In the genomic region with DNA sequence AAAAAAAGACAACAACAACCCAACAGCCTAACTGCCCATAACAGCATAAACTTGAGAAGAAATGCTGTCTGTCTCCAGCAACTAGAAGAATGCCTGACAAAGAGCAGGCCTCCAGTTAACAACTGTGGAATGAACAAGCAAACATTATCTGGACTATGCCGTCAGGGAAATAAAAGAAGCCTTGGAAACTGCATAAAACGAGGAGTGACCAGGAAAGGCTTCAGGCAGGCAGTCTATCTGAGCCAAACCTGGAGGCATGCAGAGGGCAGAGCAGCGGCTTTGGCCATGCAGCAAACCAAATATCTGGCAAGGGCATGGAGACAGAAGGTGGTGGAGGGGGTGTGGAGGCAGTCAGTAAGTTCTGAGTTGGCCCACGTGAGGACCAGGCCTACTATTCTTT, we compare ENCODE assay signal across 25 cellular contexts. TPM values are rescaled to one million over a fixed set of nuclear protein-coding genes. Genes with fewer than 3 reads are reported as not detected.
DNase-seq lines count a peak whose midpoint lies in the region; ATAC-seq and TF ChIP-seq lines count a peak whose summit lies in the region.
"Had no signal": no experiment of that assay in that cellular context is flagged by ENCODE, and none has a peak within 500 bp of the region (broad histone marks: within the 10 kb centered on the region; RNA-seq: fewer than 3 reads in every experiment).

No MANE protein-coding gene starts in this region.

- intact Hi-C loops in left cardiac atrium (cut with DNase I) (no loop called here), transverse colon (cut with DNase I; ENCODE audit: low total_unique reads) (no loop called here), prostate gland (cut with DNase I) (no loop called here)

- TF ChIP-seq EP300 in transverse colon (IDR thresholded peaks at IDR 0.05; ENCODE audit: low read depth) = no peak

- WGBS in transverse colon (ENCODE audit: low coverage in 1 of 2), 2 donors = 17 to 55% methylated on average over 1 to 4 of the region's 4 CpGs
- 46% methylated on average over 4 of the region's 4 CpGs for WGBS in prostate gland

- no peak overlapping the region for H3K4me3 ChIP-seq in cardiac muscle cell
- no peak overlapping the region for H3K4me3 ChIP-seq in fibroblast of pulmonary artery (replicated peaks; ENCODE audit: low read depth, low read length)
- H3K4me3 ChIP-seq in muscle layer of colon (ENCODE audit: low read depth in 1 of 2, low read length in 2 of 2) = no peak overlapping the region
- H3K4me3 ChIP-seq in transverse colon = no peak overlapping the region
- H3K4me3 ChIP-seq in prostate gland = no peak overlapping the region
- H3K4me3 ChIP-seq: esophagus squamous epithelium, upper lobe of left lung had no signal

- no peak for TF ChIP-seq POLR2A in transverse colon (IDR thresholded peaks at IDR 0.05)
- TF ChIP-seq POLR2A in prostate gland (IDR thresholded peaks at IDR 0.05) = no peak

- H3K4me1 ChIP-seq in cardiac muscle cell (ENCODE audit: low read depth) (peaks cover 11% of the 10 kb centered on the region), muscle layer of colon (ENCODE audit: insufficient read depth, low read length) (peaks cover 56% of the 10 kb centered on the region), transverse colon (peaks cover 0 to 24% (median 17%) of the 10 kb centered on the region in 4 donors), prostate gland (replicated peaks) (no peaks in the 10 kb centered on the region)

- H3K27me3 ChIP-seq in cardiac muscle cell (peaks cover 14% of the 10 kb centered on the region), muscle layer of colon (ENCODE audit: control insufficient read depth in 1 of 2, insufficient read depth in 2 of 2, low read length in 2 of 2) (no peaks in the 10 kb centered on the region), transverse colon (no peaks in the 10 kb centered on the region), prostate gland (replicated peaks; ENCODE audit: insufficient read depth) (no peaks in the 10 kb centered on the region)
- H3K27me3 ChIP-seq: upper lobe of left lung had no signal

- no peak for ATAC-seq in left cardiac atrium
- ATAC-seq: activated CD4-positive, alpha-beta T cell treated with anti-CD3 and anti-CD28 coated beads for 36 hours; stimulated activated naive CD8-positive, alpha-beta T cell treated with anti-CD3 and anti-CD28 coated beads, Interleukin-15, Interleukin-2, amounts not matched to agents 100 U/mL and 50 U/mL, for 24 hours had no signal

- DNase-seq in cardiac muscle cell (ENCODE audit: low read depth in 1 of 2, low spot score in 1 of 2) = peak; percentile 38 to 68
- no peak for DNase-seq in left cardiac atrium
- peak; percentile 16 for DNase-seq in fibroblast of pulmonary artery (ENCODE audit: low read depth)
- DNase-seq in transverse colon = no peak
- DNase-seq in NCI-H1105 (lab: John Stamatoyannopoulos, UW) = no peak
- DNase-seq in NCI-H446 treated with DMSO at 0.1 percent for 48 hours (lab: John Stamatoyannopoulos, UW) = no peak
- no peak for DNase-seq in prostate gland (ENCODE audit: low spot score)
- DNase-seq: activated CD4-positive, alpha-beta T cell treated with anti-CD3 and anti-CD28 coated beads for 36 hours; activated naive CD4-positive, alpha-beta T cell treated with anti-CD3 and anti-CD28 coated beads, Interleukin-2, amount 10 ng/mL, durations not matched to agents 7 days and 5 days; anterior cingulate cortex; DMS79 treated with DMSO at 0.1 percent for 48 hours; effector memory CD4-positive, alpha-beta T cell; esophagus squamous epithelium; GOT3; NCI-H1048; NCI-H2029; NCI-H2227 treated with DMSO at 0.1 percent for 48 hours; NCI-H748 treated with DMSO at 0.1 percent for 48 hours; stimulated activated CD4-positive, alpha-beta T cell treated with anti-CD3 and anti-CD28 coated beads, Interleukin-12 subunit alpha, Interleukin-12 subunit beta, amount 100 ng/mL, for 4 hours; stimulated activated CD4-positive, alpha-beta T cell treated with anti-CD3 and anti-CD28 coated beads, Interleukin-4, amount 100 ng/mL, for 4 hours; stimulated activated naive CD8-positive, alpha-beta T cell treated with anti-CD3 and anti-CD28 coated beads, Interleukin-15, Interleukin-2, amounts not matched to agents 100 U/mL and 50 U/mL, for 24 hours; SW 1271; upper lobe of left lung had no signal

- no peaks in the 10 kb centered on the region for H3K9me3 ChIP-seq in cardiac muscle cell (ENCODE audit: low read depth)
- no peaks in the 10 kb centered on the region for H3K9me3 ChIP-seq in muscle layer of colon (ENCODE audit: low read length)
- H3K9me3 ChIP-seq in transverse colon = no peaks in the 10 kb centered on the region
- no peaks in the 10 kb centered on the region for H3K9me3 ChIP-seq in prostate gland
- H3K9me3 ChIP-seq: esophagus squamous epithelium, upper lobe of left lung had no signal

- TF ChIP-seq CTCF in cardiac muscle cell (IDR thresholded peaks at IDR 0.05; ENCODE audit: low read depth, low read length) (no peak), fibroblast of pulmonary artery (IDR thresholded peaks at IDR 0.05; ENCODE audit: low read length, missing control alignments) (no peak), transverse colon (IDR thresholded peaks at IDR 0.05) (no peak), prostate gland (IDR thresholded peaks at IDR 0.05) (no peak)

- in situ Hi-C loops in transverse colon (cut with MboI; ENCODE audit: low pct_ligation_motif_present in 1 of 4, low pct_unique_long_range_greater_than_20kb in 1 of 4, low sequenced_read_pairs in 3 of 4) = no loop called here

- H3K27ac ChIP-seq in cardiac muscle cell (peak overlapping the region; percentile 44), muscle layer of colon (ENCODE audit: low read depth, low read length) (peak overlapping the region; percentile 58), transverse colon (peak overlapping the region; percentile 40 to 82 (median 70)), prostate gland (no peak overlapping the region)
- H3K27ac ChIP-seq: esophagus squamous epithelium, RWPE1, upper lobe of left lung had no signal

- no peak overlapping the region for H3K9ac ChIP-seq in muscle layer of colon (ENCODE audit: low read length)

- H3K36me3 ChIP-seq in cardiac muscle cell (no peaks in the 10 kb centered on the region), muscle layer of colon (ENCODE audit: insufficient read depth, low read length) (no peaks in the 10 kb centered on the region), transverse colon (no peaks in the 10 kb centered on the region), prostate gland (no peaks in the 10 kb centered on the region)
- H3K36me3 ChIP-seq: esophagus squamous epithelium had no signal

RNA-seq across cellular contexts. Expression of a gene that starts 11.1 kb away (rescaled TPM):
- total RNA-seq in cardiac muscle cell (8.8 and 11.9 TPM in 2 replicates), left cardiac atrium (1 to 10 TPM; 3.8 to 4.3 TPM), transverse colon (10 to 100 TPM; 15.0 to 94.5 (median 31.7) TPM), prostate gland (10 to 100 TPM in 1 of 2 donors, 1 to 10 TPM in 1; 2.9 to 17.7 TPM)
- polyA plus RNA-seq in cardiac muscle cell = 6.6 and 11.2 TPM in 2 replicates

RNA-seq across cellular contexts. Expression of a gene that starts 25.2 kb away (rescaled TPM):
- total RNA-seq in cardiac muscle cell (25.7 and 28.2 TPM in 2 replicates), left cardiac atrium (10 to 100 TPM; 23.4 to 27.9 TPM), transverse colon (10 to 100 TPM; 16.3 to 40.0 (median 32.1) TPM), prostate gland (10 to 100 TPM; 33.6 to 41.8 TPM)
- 61.0 and 81.9 TPM in 2 replicates for polyA plus RNA-seq in cardiac muscle cell

RNA-seq across cellular contexts. Expression of a gene that starts 59.7 kb away (rescaled TPM):
- 2.0 and 3.9 TPM in 2 replicates for total RNA-seq in cardiac muscle cell
- polyA plus RNA-seq in cardiac muscle cell = 1.4 and 4.6 TPM in 2 replicates
- 1 to 10 TPM; 6.4 to 8.1 TPM for total RNA-seq in left cardiac atrium
- 10 to 100 TPM; 19.1 to 67.3 (median 32.3) TPM for total RNA-seq in transverse colon
- total RNA-seq in prostate gland = 10 to 100 TPM; 24.0 to 53.1 TPM

Comparison
In these comparisons a context has a peak if more than half of its experiments do, and no peak if none do; other contexts are left out.
1. DNase-seq: peak in cardiac muscle cell (2 of 2) and fibroblast of pulmonary artery (single experiment); none in left cardiac atrium (single experiment), transverse colon (single experiment), NCI-H1105 (single experiment), NCI-H446 treated with DMSO at 0.1 percent for 48 hours (single experiment) and prostate gland (single experiment).
2. H3K27ac ChIP-seq: peak in cardiac muscle cell (single experiment), muscle layer of colon (single experiment) and transverse colon (4 of 4); none in prostate gland (0 of 2).